Comparison of ENCODE assay signal across 33 cellular contexts in the genomic region with DNA sequence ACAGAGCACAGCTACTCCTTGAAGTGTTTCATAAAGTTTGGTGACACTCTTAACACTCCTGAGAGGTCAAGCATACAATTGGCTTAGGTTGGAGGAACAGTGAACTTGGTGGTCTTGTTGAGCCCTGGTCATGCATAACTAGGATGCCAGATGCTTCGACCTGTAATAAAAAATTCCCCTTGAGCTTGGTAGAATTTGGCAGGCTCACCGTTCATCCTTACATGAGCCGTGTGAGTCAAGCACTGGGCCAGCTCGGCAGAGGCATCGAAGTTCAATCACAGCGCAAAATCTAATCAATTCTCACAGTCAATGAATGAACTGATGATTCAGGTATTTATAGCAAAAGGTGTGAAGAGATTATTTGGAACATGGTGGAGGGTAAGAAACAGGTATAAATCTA. TPM values are rescaled to one million over a fixed set of nuclear protein-coding genes. Genes with fewer than 3 reads are reported as not detected.
DNase-seq lines count a peak whose midpoint lies in the region; ATAC-seq, FAIRE-seq and TF ChIP-seq lines count a peak whose summit lies in the region.
"Had no signal": no experiment of that assay in that cellular context is flagged by ENCODE, and none has a peak within 500 bp of the region (broad histone marks: within the 10 kb centered on the region; RNA-seq: fewer than 3 reads in every experiment).

No MANE protein-coding gene starts in this region.

- H3K9me3 ChIP-seq in K562 (replicated peaks; ENCODE audit: control insufficient read depth, insufficient read depth, low read depth, low read length): no peaks in the 10 kb centered on the region
- H3K9me3 ChIP-seq in osteoblast (ENCODE audit: low read depth, low read length): no peaks in the 10 kb centered on the region
- peaks cover 0 to 5% (median 0%) of the 10 kb centered on the region in 4 donors for H3K9me3 ChIP-seq in tibial nerve
- H3K9me3 ChIP-seq in ovary: no peaks in the 10 kb centered on the region

- H3K9me1 ChIP-seq in K562 (ENCODE audit: control insufficient read depth, insufficient read depth, low read length): no peaks in the 10 kb centered on the region

- no peak for TF ChIP-seq EP300 in K562 (IDR thresholded peaks at IDR 0.05; ENCODE audit: low read length)
- no peak for TF ChIP-seq EP300 in tibial nerve (IDR thresholded peaks at IDR 0.05)
- no peak for TF ChIP-seq EP300 in ovary (IDR thresholded peaks at IDR 0.05)

- TF ChIP-seq RAD21 in K562 (CRISPR knock-in tag; conservative IDR thresholded peaks at IDR 0.05 in 1 of 2, IDR thresholded peaks at IDR 0.05 in 1 of 2): no peak

- FAIRE-seq in K562 (lab: Jason Lieb, UNC): no peak
- FAIRE-seq: endothelial cell of umbilical vein, GM12892 had no signal

- no peak overlapping the region for H2AFZ ChIP-seq in K562 (ENCODE audit: low read depth, low read length)
- no peak overlapping the region for H2AFZ ChIP-seq in osteoblast (ENCODE audit: low read length)

- H3K27me3 ChIP-seq in K562 (ENCODE audit: control insufficient read depth in 2 of 2, insufficient read depth in 2 of 2, low read length in 2 of 2): peaks cover 0 to 16% of the 10 kb centered on the region in 2 experiments; a peak in 3 of 5 replicates
- H3K27me3 ChIP-seq in osteoblast (ENCODE audit: insufficient read depth, low read length): no peaks in the 10 kb centered on the region
- H3K27me3 ChIP-seq in tibial nerve: no peaks in the 10 kb centered on the region
- no peaks in the 10 kb centered on the region for H3K27me3 ChIP-seq in ovary

- no peaks in the 10 kb centered on the region for H3K9me3 Mint-ChIP-seq in Calu3 (ENCODE audit: low read depth, unreplicated experiment)
- H3K9me3 Mint-ChIP-seq: activated CD4-positive, alpha-beta memory T cell treated with anti-CD3 and anti-CD28 coated beads, Interleukin-2, amount 10 ng/mL, durations not matched to agents 7 days and 5 days; activated naive CD4-positive, alpha-beta T cell treated with anti-CD3 and anti-CD28 coated beads, Interleukin-2, amount 50 U/mL, for 24 hours; activated T-helper 1 cell treated with anti-CD3 and anti-CD28 coated beads, Interleukin-12 subunit alpha, Interleukin-12 subunit beta, Interleukin-2, Interleukin-4 antibody, amounts not matched to agents 30 ng/mL and 10 ng/mL and 1 ng/mL, durations not matched to agents 14 hours and 24 hours and 36 hours; CD8-positive, alpha-beta memory T cell; T-helper 1 cell treated with Interleukin-12 subunit alpha and Interleukin-12 subunit beta and Interleukin-4 antibody, amounts not matched to agents 30 μg/mL and 1 μg/mL, for 36 hours had no signal

- H3K9ac ChIP-seq in K562 (ENCODE audit: insufficient read depth in 1 of 2, low read depth in 2 of 2, low read length in 2 of 2): no peak overlapping the region

- in situ Hi-C loops in K562 (cut with MboI): no loop called here

- H3K4me1 Mint-ChIP-seq in Calu3 (ENCODE audit: low read depth, unreplicated experiment): peaks cover 11% of the 10 kb centered on the region
- H3K4me1 Mint-ChIP-seq: activated CD4-positive, alpha-beta memory T cell treated with anti-CD3 and anti-CD28 coated beads, Interleukin-2, amount 10 ng/mL, durations not matched to agents 7 days and 5 days; activated naive CD4-positive, alpha-beta T cell treated with anti-CD3 and anti-CD28 coated beads, Interleukin-2, amount 50 U/mL, for 24 hours; CD8-positive, alpha-beta memory T cell; H9; IgD-negative memory B cell; nephron progenitor cell had no signal

- TF ChIP-seq CTCF in Calu3 (IDR thresholded peaks at IDR 0.05; ENCODE audit: unreplicated experiment): no peak
- TF ChIP-seq CTCF in K562 (IDR thresholded peaks at IDR 0.05 in 2 of 3, conservative IDR thresholded peaks at IDR 0.05 in 1 of 3; ENCODE audit: insufficient read depth in 2 of 3, low read depth in 1 of 3, low read length in 3 of 3): no peak
- no peak for TF ChIP-seq CTCF in osteoblast (IDR thresholded peaks at IDR 0.05; ENCODE audit: extremely low read depth, low read depth, low read length)
- no peak for TF ChIP-seq CTCF in tibial nerve (IDR thresholded peaks at IDR 0.05)
- TF ChIP-seq CTCF in ovary (IDR thresholded peaks at IDR 0.05): no peak

- no peaks in the 10 kb centered on the region for H3K27me3 Mint-ChIP-seq in Calu3 (ENCODE audit: unreplicated experiment)
- H3K27me3 Mint-ChIP-seq: IgD-negative memory B cell had no signal

- H3K27ac ChIP-seq in K562 (ENCODE audit: extremely low read depth, low read depth, low read length): no peak overlapping the region
- H3K27ac ChIP-seq in osteoblast (ENCODE audit: low read depth, low read length): peak overlapping the region; percentile 74
- H3K27ac ChIP-seq in tibial nerve: no peak overlapping the region
- H3K27ac ChIP-seq in ovary: no peak overlapping the region
- H3K27ac ChIP-seq: SK-N-MC had no signal

- peak overlapping the region; percentile 88 for H3K27ac Mint-ChIP-seq in Calu3 (ENCODE audit: unreplicated experiment)
- H3K27ac Mint-ChIP-seq: activated CD4-positive, alpha-beta memory T cell treated with anti-CD3 and anti-CD28 coated beads, Interleukin-2, amount 10 ng/mL, durations not matched to agents 7 days and 5 days; activated naive CD4-positive, alpha-beta T cell treated with anti-CD3 and anti-CD28 coated beads, Interleukin-2, amount 50 U/mL, for 24 hours; activated T-helper 1 cell treated with anti-CD3 and anti-CD28 coated beads, Interleukin-12 subunit alpha, Interleukin-12 subunit beta, Interleukin-2, Interleukin-4 antibody, amounts not matched to agents 30 ng/mL and 10 ng/mL and 1 ng/mL, durations not matched to agents 14 hours and 24 hours and 36 hours; CD8-positive, alpha-beta memory T cell; H9; IgD-negative memory B cell; nephron progenitor cell; T-helper 1 cell treated with Interleukin-12 subunit alpha and Interleukin-12 subunit beta and Interleukin-4 antibody, amounts not matched to agents 30 μg/mL and 1 μg/mL, for 36 hours had no signal

- H3K36me3 Mint-ChIP-seq in Calu3 (ENCODE audit: insufficient read depth, unreplicated experiment): peaks cover 12% of the 10 kb centered on the region
- H3K36me3 Mint-ChIP-seq: activated naive CD4-positive, alpha-beta T cell treated with anti-CD3 and anti-CD28 coated beads, Interleukin-2, amount 50 U/mL, for 24 hours; CD8-positive, alpha-beta memory T cell; IgD-negative memory B cell had no signal

- POLR2A ChIA-PET in K562 (lab: Yijun Ruan, JAX): no interaction called here

- H3K36me3 ChIP-seq in K562 (ENCODE audit: control insufficient read depth, insufficient read depth, low read length) (no peaks in the 10 kb centered on the region), osteoblast (ENCODE audit: insufficient read depth, low read length) (no peaks in the 10 kb centered on the region), tibial nerve (no peaks in the 10 kb centered on the region), ovary (no peaks in the 10 kb centered on the region)

- CTCF ChIA-PET in Calu3 (lab: Charles Lee) (interaction anchor here (2.0 kb wide), 1 partner anchor 9 kb away, joined by 6 read pairs; no protein-coding TSS in a partner anchor), K562 (lab: Yijun Ruan, JAX; ENCODE audit: low intra/inter-chr PET ratio) (no interaction called here)

- intact Hi-C loops in Calu3 (cut with micrococcal nuclease; ENCODE audit: unreplicated experiment) (no loop called here), K562 (cut with micrococcal nuclease) (no loop called here), ovary (cut with DNase I) (no loop called here)

- DNase-seq in Calu3 (no peak), NCI-H226 (peak; percentile 19), K562 (ENCODE audit: extremely low read depth in 1 of 4, low spot score in 3 of 4) (no peak), osteoblast (ENCODE audit: insufficient read length, low spot score, missing footprints) (no peak), tibial nerve (ENCODE audit: low spot score in 2 of 2) (no peak), ovary (no peak), ureter (ENCODE audit: low spot score) (no peak)
- DNase-seq: activated CD4-positive, alpha-beta memory T cell treated with anti-CD3 and anti-CD28 coated beads, Interleukin-2, amount 10 ng/mL, durations not matched to agents 7 days and 5 days; activated CD8-positive, alpha-beta memory T cell treated with anti-CD3 and anti-CD28 coated beads, Interleukin-2, amount 50 U/mL, for 48 hours; amniotic stem cell; CD8-positive, alpha-beta memory T cell; H9; hippocampal formation; left colon; NCI-H1092 treated with DMSO at 0.1 percent for 48 hours; NCI-H1694 treated with DMSO at 0.1 percent for 48 hours; NCI-H510A; nephron progenitor cell; RPMI8226; stimulated activated CD4-positive, alpha-beta T cell treated with anti-CD3 and anti-CD28 coated beads, Interleukin-1b, Interleukin-23, amount 100 ng/mL, for 48 hours; stimulated activated naive CD8-positive, alpha-beta T cell treated with anti-CD3 and anti-CD28 coated beads, Interleukin-15, Interleukin-2, amounts not matched to agents 100 U/mL and 50 U/mL, for 24 hours had no signal

- TF ChIP-seq POLR2A in K562 (conservative IDR thresholded peaks at IDR 0.05) (no peak), tibial nerve (IDR thresholded peaks at IDR 0.05) (no peak), ovary (IDR thresholded peaks at IDR 0.05) (no peak)

- no peaks in the 10 kb centered on the region for H3K79me2 ChIP-seq in K562 (ENCODE audit: control insufficient read depth, insufficient read depth, low read length)
- H3K79me2 ChIP-seq in osteoblast (ENCODE audit: insufficient read depth, low read length): no peaks in the 10 kb centered on the region

- H4K20me1 ChIP-seq in K562 (replicated peaks; ENCODE audit: control insufficient read depth, insufficient read depth, low read length) (no peaks in the 10 kb centered on the region), osteoblast (ENCODE audit: insufficient read depth, low read length) (no peaks in the 10 kb centered on the region)

- no peak overlapping the region for H3K4me3 Mint-ChIP-seq in Calu3 (ENCODE audit: low read depth, unreplicated experiment)
- H3K4me3 Mint-ChIP-seq: activated CD4-positive, alpha-beta memory T cell treated with anti-CD3 and anti-CD28 coated beads, Interleukin-2, amount 10 ng/mL, durations not matched to agents 7 days and 5 days; activated naive CD4-positive, alpha-beta T cell treated with anti-CD3 and anti-CD28 coated beads, Interleukin-2, amount 50 U/mL, for 24 hours; activated T-helper 1 cell treated with anti-CD3 and anti-CD28 coated beads, Interleukin-12 subunit alpha, Interleukin-12 subunit beta, Interleukin-2, Interleukin-4 antibody, amounts not matched to agents 30 ng/mL and 10 ng/mL and 1 ng/mL, durations not matched to agents 14 hours and 24 hours and 36 hours; CD8-positive, alpha-beta memory T cell; H9; IgD-negative memory B cell; nephron progenitor cell; T-helper 1 cell treated with Interleukin-12 subunit alpha and Interleukin-12 subunit beta and Interleukin-4 antibody, amounts not matched to agents 30 μg/mL and 1 μg/mL, for 36 hours had no signal

- H3K4me2 ChIP-seq in K562 (ENCODE audit: insufficient read depth, low read length) (no peak overlapping the region), osteoblast (ENCODE audit: insufficient read depth, low read length) (no peak overlapping the region)

- 3% methylated on average over 6 of the region's 6 CpGs for WGBS in K562 (ENCODE audit: insufficient coverage, low coverage, missing lambda C conversion rate)
- 76 to 84% methylated on average over 6 of the region's 6 CpGs for WGBS in tibial nerve, 2 donors
- WGBS in ovary, 3 donors: 89 to 93% (median 90%) methylated on average over 6 of the region's 6 CpGs

- H3K4me3 ChIP-seq in K562: no peak overlapping the region
- no peak overlapping the region for H3K4me3 ChIP-seq in osteoblast (ENCODE audit: insufficient read depth, low read length)
- H3K4me3 ChIP-seq in tibial nerve: no peak overlapping the region
- no peak overlapping the region for H3K4me3 ChIP-seq in ovary
- H3K4me3 ChIP-seq: SK-N-MC had no signal

- ATAC-seq in K562: no peak
- ATAC-seq in HG02870 (IDR thresholded peaks at IDR 0.05; ENCODE audit: unreplicated experiment): no peak
- ATAC-seq: left colon; stimulated activated naive CD8-positive, alpha-beta T cell treated with anti-CD3 and anti-CD28 coated beads, Interleukin-15, Interleukin-2, amounts not matched to agents 100 U/mL and 50 U/mL, for 24 hours had no signal

- H3K4me1 ChIP-seq in K562 (replicated peaks in 1 of 2; ENCODE audit: control insufficient read depth in 2 of 2, insufficient read depth in 2 of 2, low read length in 2 of 2) (no peaks in the 10 kb centered on the region), osteoblast (ENCODE audit: insufficient read depth, low read length) (peaks cover 19% of the 10 kb centered on the region), tibial nerve (no peaks in the 10 kb centered on the region), ovary (ENCODE audit: insufficient read depth) (no peaks in the 10 kb centered on the region)

- BruUV-seq in Calu3 (replicated peaks; lab: Mats Ljungman, UMichigan) (no TSS peak), K562 (replicated peaks; lab: Mats Ljungman, UMichigan) (no TSS peak)

RNA-seq across cellular contexts. Expression of a gene that starts 33.7 kb away (rescaled TPM):
- total RNA-seq in Calu3 (2022) (393 and 665 TPM in 2 replicates), K562 (2014; rRNA removed) (not detected in 2 replicates), K562 (2014; rRNA removed; fragmentation: Illumina TruSeq; extraction: Trizol) (not detected in 2 replicates), K562 (2015; rRNA removed; fragmentation: Illumina TruSeq; extraction: Trizol) (not detected in 2 replicates), K562 (2021) (not detected in 2 replicates), osteoblast (not detected in 2 replicates), tibial nerve (not detected), ovary (1 to 10 TPM in 1 of 7 donors, under 1 TPM in 1, not detected in 5; 0.15 to 3.7 TPM), ureter (10.4 TPM)
- total RNA-seq in K562 (2011; cell fraction: chromatin; rRNA removed; ENCODE audit: low replicate concordance): not detected in 2 replicates
- total RNA-seq in K562 (2011; cell fraction: nucleolus; rRNA removed): not detected in 2 replicates
- not detected in 2 replicates for total RNA-seq in K562 (2011; cell fraction: nucleoplasm; rRNA removed)
- polyA plus RNA-seq in K562 (2011; rRNA removed) (0.04 TPM in 1 of 2 replicates, not detected in the other), K562 (2014; fragmentation: Illumina TruSeq; extraction: Trizol) (not detected in 2 replicates), K562 (2014; fragmentation: Nextera tagmentation; extraction: Ambion mirVana) (not detected), K562 (2014; rRNA removed) (not detected in 2 replicates), ovary (not detected)
- not detected in 2 replicates for polyA plus RNA-seq in K562 (2011; cell fraction: cytosol; rRNA removed)
- not detected in 2 replicates for polyA plus RNA-seq in K562 (2011; cell fraction: nucleus; rRNA removed)
- not detected in 2 replicates for polyA plus RNA-seq in K562 (2012)
- polyA minus RNA-seq in K562 (2011; rRNA and poly(A)+ RNA removed): not detected in 2 replicates
- polyA minus RNA-seq in K562 (2011; cell fraction: cytosol; rRNA and poly(A)+ RNA removed): not detected in 2 replicates
- polyA minus RNA-seq in K562 (2011; cell fraction: nucleus; rRNA and poly(A)+ RNA removed): not detected in 2 replicates
- total RNA-seq: activated CD4-positive, alpha-beta memory T cell treated with anti-CD3 and anti-CD28 coated beads, Interleukin-2, amount 10 ng/mL, durations not matched to agents 7 days and 5 days; activated T-helper 1 cell treated with anti-CD3 and anti-CD28 coated beads, Interleukin-12 subunit alpha, Interleukin-12 subunit beta, Interleukin-2, Interleukin-4 antibody, amounts not matched to agents 30 ng/mL and 10 ng/mL and 1 ng/mL, durations not matched to agents 14 hours and 24 hours and 36 hours; endothelial cell of umbilical vein; fibroblast of lung; H9; left colon; lung microvascular endothelial cell; osteocyte; temporal lobe had no signal
- polyA plus RNA-seq: endothelial cell of umbilical vein, fibroblast of lung, IgD-negative memory B cell had no signal

Comparison
In these comparisons a context has a peak if more than half of its experiments do, and no peak if none do; other contexts are left out.
1. RNA of a gene that starts 33.7 kb away (total RNA-seq): 393 to 665 TPM in Calu3; 10.4 TPM in ureter (single experiment), not detected in K562, not detected in osteoblast, not detected in tibial nerve and 0.15 to 3.7 TPM in ovary; every median in the first group is over 10 times any median in the second.